ENCODE assay signal across 1 cellular context in genomic region chr14:100755649-100756048, GRCh38.
TF ChIP-seq lines count a peak whose summit lies in the region.

No MANE protein-coding gene starts in this region.

TF ChIP-seq in K562, 482 proteins besides CTCF, POLR2A, EP300 and RAD21 (continued from another document and continues in another):
- no peak for TF ChIP-seq SIN3A (IDR thresholded peaks at IDR 0.05; ENCODE audit: borderline replicate concordance in 2 of 2, control insufficient read depth in 1 of 2, low read depth in 2 of 2, low read length in 2 of 2)
- TF ChIP-seq, protein P1, sequence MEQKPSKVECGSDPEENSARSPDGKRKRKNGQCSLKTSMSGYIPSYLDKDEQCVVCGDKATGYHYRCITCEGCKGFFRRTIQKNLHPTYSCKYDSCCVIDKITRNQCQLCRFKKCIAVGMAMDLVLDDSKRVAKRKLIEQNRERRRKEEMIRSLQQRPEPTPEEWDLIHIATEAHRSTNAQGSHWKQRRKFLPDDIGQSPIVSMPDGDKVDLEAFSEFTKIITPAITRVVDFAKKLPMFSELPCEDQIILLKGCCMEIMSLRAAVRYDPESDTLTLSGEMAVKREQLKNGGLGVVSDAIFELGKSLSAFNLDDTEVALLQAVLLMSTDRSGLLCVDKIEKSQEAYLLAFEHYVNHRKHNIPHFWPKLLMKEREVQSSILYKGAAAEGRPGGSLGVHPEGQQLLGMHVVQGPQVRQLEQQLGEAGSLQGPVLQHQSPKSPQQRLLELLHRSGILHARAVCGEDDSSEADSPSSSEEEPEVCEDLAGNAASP (IDR thresholded peaks at IDR 0.05): no peak
- peak; percentile 81 for TF ChIP-seq ZNF316 (IDR thresholded peaks at IDR 0.05)
- no peak for TF ChIP-seq POLR2B (IDR thresholded peaks at IDR 0.05; ENCODE audit: low read depth, partially characterized antibody)
- no peak for TF ChIP-seq SMC3 (conservative IDR thresholded peaks at IDR 0.05; ENCODE audit: insufficient read depth, low read depth, low read length)
- no peak for TF ChIP-seq DEAF1 (CRISPR knock-in tag; IDR thresholded peaks at IDR 0.05)
- TF ChIP-seq MTA1 (IDR thresholded peaks at IDR 0.05; ENCODE audit: borderline replicate concordance): peak; percentile 59; the same call in 1 of the 2 replicates
- TF ChIP-seq ZBTB2 (IDR thresholded peaks at IDR 0.05): peak; percentile 47; the same call in 1 of the 2 replicates
- no peak for TF ChIP-seq RBM14 (IDR thresholded peaks at IDR 0.05; ENCODE audit: borderline replicate concordance, insufficient read depth, low read depth, low read length)
- TF ChIP-seq LCOR (CRISPR knock-in tag; IDR thresholded peaks at IDR 0.05): no peak
- peak; percentile 30; the same call in 1 of the 2 replicates for TF ChIP-seq ADNP (tag; IDR thresholded peaks at IDR 0.05)
- peak; percentile 58; the same call in 1 of the 2 replicates for TF ChIP-seq MAFF (IDR thresholded peaks at IDR 0.05; ENCODE audit: low read length)
- peak; percentile 87 for TF ChIP-seq JUNB (CRISPR knock-in tag; conservative IDR thresholded peaks at IDR 0.05)
- no peak for TF ChIP-seq PCBP1 (IDR thresholded peaks at IDR 0.05; ENCODE audit: low read depth, low read length, poor library complexity, severe bottlenecking)
- TF ChIP-seq ZNF197 (CRISPR knock-in tag; IDR thresholded peaks at IDR 0.05; ENCODE audit: low read depth): no peak
- TF ChIP-seq, protein P2, sequence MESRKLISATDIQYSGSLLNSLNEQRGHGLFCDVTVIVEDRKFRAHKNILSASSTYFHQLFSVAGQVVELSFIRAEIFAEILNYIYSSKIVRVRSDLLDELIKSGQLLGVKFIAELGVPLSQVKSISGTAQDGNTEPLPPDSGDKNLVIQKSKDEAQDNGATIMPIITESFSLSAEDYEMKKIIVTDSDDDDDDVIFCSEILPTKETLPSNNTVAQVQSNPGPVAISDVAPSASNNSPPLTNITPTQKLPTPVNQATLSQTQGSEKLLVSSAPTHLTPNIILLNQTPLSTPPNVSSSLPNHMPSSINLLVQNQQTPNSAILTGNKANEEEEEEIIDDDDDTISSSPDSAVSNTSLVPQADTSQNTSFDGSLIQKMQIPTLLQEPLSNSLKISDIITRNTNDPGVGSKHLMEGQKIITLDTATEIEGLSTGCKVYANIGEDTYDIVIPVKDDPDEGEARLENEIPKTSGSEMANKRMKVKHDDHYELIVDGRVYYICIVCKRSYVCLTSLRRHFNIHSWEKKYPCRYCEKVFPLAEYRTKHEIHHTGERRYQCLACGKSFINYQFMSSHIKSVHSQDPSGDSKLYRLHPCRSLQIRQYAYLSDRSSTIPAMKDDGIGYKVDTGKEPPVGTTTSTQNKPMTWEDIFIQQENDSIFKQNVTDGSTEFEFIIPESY (CRISPR knock-in tag; IDR thresholded peaks at IDR 0.05): 0 out of 2 replicates have a peak, but pooled peaks have one; percentile 32
- TF ChIP-seq, protein P3, sequence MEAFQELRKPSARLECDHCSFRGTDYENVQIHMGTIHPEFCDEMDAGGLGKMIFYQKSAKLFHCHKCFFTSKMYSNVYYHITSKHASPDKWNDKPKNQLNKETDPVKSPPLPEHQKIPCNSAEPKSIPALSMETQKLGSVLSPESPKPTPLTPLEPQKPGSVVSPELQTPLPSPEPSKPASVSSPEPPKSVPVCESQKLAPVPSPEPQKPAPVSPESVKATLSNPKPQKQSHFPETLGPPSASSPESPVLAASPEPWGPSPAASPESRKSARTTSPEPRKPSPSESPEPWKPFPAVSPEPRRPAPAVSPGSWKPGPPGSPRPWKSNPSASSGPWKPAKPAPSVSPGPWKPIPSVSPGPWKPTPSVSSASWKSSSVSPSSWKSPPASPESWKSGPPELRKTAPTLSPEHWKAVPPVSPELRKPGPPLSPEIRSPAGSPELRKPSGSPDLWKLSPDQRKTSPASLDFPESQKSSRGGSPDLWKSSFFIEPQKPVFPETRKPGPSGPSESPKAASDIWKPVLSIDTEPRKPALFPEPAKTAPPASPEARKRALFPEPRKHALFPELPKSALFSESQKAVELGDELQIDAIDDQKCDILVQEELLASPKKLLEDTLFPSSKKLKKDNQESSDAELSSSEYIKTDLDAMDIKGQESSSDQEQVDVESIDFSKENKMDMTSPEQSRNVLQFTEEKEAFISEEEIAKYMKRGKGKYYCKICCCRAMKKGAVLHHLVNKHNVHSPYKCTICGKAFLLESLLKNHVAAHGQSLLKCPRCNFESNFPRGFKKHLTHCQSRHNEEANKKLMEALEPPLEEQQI (IDR thresholded peaks at IDR 0.05): peak; percentile 78; the same call in 1 of the 2 replicates
- no peak for TF ChIP-seq ETS2 (tag; IDR thresholded peaks at IDR 0.05; ENCODE audit: borderline replicate concordance, poor library complexity, severe bottlenecking)
- TF ChIP-seq CBX8 (IDR thresholded peaks at IDR 0.05; ENCODE audit: borderline replicate concordance, extremely low read depth, low read depth, low read length, poor library complexity, severe bottlenecking): no peak
- TF ChIP-seq ZBTB17 (CRISPR knock-in tag; IDR thresholded peaks at IDR 0.05): no peak
- no peak for TF ChIP-seq TEAD2 (tag; IDR thresholded peaks at IDR 0.05)
- no peak for TF ChIP-seq KAT2B (IDR thresholded peaks at IDR 0.05; ENCODE audit: low read depth, low read length)
- no peak for TF ChIP-seq ZNF551 (CRISPR knock-in tag; IDR thresholded peaks at IDR 0.05)
- TF ChIP-seq IRF2 (CRISPR knock-in tag; IDR thresholded peaks at IDR 0.05): no peak
- TF ChIP-seq HDAC8 (tag; IDR thresholded peaks at IDR 0.05): no peak
- no peak for TF ChIP-seq CHD1 (IDR thresholded peaks at IDR 0.05; ENCODE audit: low read length)
- no peak for TF ChIP-seq GATAD2A (IDR thresholded peaks at IDR 0.05)
- TF ChIP-seq MBD2 (IDR thresholded peaks at IDR 0.05; ENCODE audit: borderline replicate concordance, low read depth): no peak
- TF ChIP-seq CEBPG (CRISPR knock-in tag; IDR thresholded peaks at IDR 0.05): no peak
- TF ChIP-seq CEBPG (tag; conservative IDR thresholded peaks at IDR 0.05 in 1 of 2, IDR thresholded peaks at IDR 0.05 in 1 of 2): no peak
- TF ChIP-seq CREB1 (IDR thresholded peaks at IDR 0.05): no peak
- no peak for TF ChIP-seq CREB1 (CRISPR knock-in tag; IDR thresholded peaks at IDR 0.05)
- TF ChIP-seq, protein P4, sequence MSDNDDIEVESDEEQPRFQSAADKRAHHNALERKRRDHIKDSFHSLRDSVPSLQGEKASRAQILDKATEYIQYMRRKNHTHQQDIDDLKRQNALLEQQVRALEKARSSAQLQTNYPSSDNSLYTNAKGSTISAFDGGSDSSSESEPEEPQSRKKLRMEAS (CRISPR knock-in tag; IDR thresholded peaks at IDR 0.05): no peak
- no peak for TF ChIP-seq MIER1 (IDR thresholded peaks at IDR 0.05; ENCODE audit: low read depth)
- TF ChIP-seq, protein P5, sequence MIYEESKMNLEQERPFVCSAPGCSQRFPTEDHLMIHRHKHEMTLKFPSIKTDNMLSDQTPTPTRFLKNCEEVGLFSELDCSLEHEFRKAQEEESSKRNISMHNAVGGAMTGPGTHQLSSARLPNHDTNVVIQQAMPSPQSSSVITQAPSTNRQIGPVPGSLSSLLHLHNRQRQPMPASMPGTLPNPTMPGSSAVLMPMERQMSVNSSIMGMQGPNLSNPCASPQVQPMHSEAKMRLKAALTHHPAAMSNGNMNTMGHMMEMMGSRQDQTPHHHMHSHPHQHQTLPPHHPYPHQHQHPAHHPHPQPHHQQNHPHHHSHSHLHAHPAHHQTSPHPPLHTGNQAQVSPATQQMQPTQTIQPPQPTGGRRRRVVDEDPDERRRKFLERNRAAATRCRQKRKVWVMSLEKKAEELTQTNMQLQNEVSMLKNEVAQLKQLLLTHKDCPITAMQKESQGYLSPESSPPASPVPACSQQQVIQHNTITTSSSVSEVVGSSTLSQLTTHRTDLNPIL (CRISPR knock-in tag; IDR thresholded peaks at IDR 0.05): no peak
- no peak for TF ChIP-seq SUPT5H (IDR thresholded peaks at IDR 0.05)
- no peak for TF ChIP-seq TEAD1 (CRISPR knock-in tag; IDR thresholded peaks at IDR 0.05)
- no peak for TF ChIP-seq CBFB (CRISPR knock-in tag; IDR thresholded peaks at IDR 0.05)
- TF ChIP-seq PTBP1 (IDR thresholded peaks at IDR 0.05; ENCODE audit: low read depth, low read length): no peak
- no peak for TF ChIP-seq ZHX1 (conservative IDR thresholded peaks at IDR 0.05; ENCODE audit: low read length)
- TF ChIP-seq NBN (IDR thresholded peaks at IDR 0.05; ENCODE audit: low read depth): peak; percentile 73
- no peak for TF ChIP-seq STAG1 (CRISPR knock-in tag; IDR thresholded peaks at IDR 0.05; ENCODE audit: borderline replicate concordance)
- no peak for TF ChIP-seq POLR2AphosphoS5 (IDR thresholded peaks at IDR 0.05; ENCODE audit: control insufficient read depth, insufficient read depth, low read depth, low read length)
- no peak for TF ChIP-seq TOE1 (IDR thresholded peaks at IDR 0.05; ENCODE audit: borderline replicate concordance)
- TF ChIP-seq TOE1 (CRISPR knock-in tag; IDR thresholded peaks at IDR 0.05; ENCODE audit: borderline replicate concordance, low read depth): no peak
- TF ChIP-seq ZNF79 (CRISPR knock-in tag; IDR thresholded peaks at IDR 0.05; ENCODE audit: low read depth): no peak
- TF ChIP-seq ZBTB1 (CRISPR knock-in tag; IDR thresholded peaks at IDR 0.05; ENCODE audit: borderline replicate concordance, low read depth): no peak
- no peak for TF ChIP-seq NFRKB (IDR thresholded peaks at IDR 0.05; ENCODE audit: low read depth)
- TF ChIP-seq, protein P6, sequence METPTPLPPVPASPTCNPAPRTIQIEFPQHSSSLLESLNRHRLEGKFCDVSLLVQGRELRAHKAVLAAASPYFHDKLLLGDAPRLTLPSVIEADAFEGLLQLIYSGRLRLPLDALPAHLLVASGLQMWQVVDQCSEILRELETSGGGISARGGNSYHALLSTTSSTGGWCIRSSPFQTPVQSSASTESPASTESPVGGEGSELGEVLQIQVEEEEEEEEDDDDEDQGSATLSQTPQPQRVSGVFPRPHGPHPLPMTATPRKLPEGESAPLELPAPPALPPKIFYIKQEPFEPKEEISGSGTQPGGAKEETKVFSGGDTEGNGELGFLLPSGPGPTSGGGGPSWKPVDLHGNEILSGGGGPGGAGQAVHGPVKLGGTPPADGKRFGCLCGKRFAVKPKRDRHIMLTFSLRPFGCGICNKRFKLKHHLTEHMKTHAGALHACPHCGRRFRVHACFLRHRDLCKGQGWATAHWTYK (CRISPR knock-in tag; IDR thresholded peaks at IDR 0.05): no peak
- TF ChIP-seq ARHGAP35 (IDR thresholded peaks at IDR 0.05; ENCODE audit: partially characterized antibody): peak; percentile 75
- TF ChIP-seq ZNF644 (tag; IDR thresholded peaks at IDR 0.05; ENCODE audit: low read depth): 0 out of 2 replicates have a peak, but pooled peaks have one; percentile 31
- no peak for TF ChIP-seq HIVEP1 (CRISPR knock-in tag; IDR thresholded peaks at IDR 0.05)
- TF ChIP-seq PML (IDR thresholded peaks at IDR 0.05; ENCODE audit: low read length): no peak; the same call in 1 of the 2 replicates
- no peak for TF ChIP-seq TCF7L2 (IDR thresholded peaks at IDR 0.05; ENCODE audit: low read depth, low read length)
- TF ChIP-seq ZNF57 (CRISPR knock-in tag; IDR thresholded peaks at IDR 0.05): no peak
- TF ChIP-seq ZNF717 (CRISPR knock-in tag; IDR thresholded peaks at IDR 0.05): no peak
- no peak for TF ChIP-seq ZNF354B (CRISPR knock-in tag; IDR thresholded peaks at IDR 0.05)
- TF ChIP-seq, protein P7, sequence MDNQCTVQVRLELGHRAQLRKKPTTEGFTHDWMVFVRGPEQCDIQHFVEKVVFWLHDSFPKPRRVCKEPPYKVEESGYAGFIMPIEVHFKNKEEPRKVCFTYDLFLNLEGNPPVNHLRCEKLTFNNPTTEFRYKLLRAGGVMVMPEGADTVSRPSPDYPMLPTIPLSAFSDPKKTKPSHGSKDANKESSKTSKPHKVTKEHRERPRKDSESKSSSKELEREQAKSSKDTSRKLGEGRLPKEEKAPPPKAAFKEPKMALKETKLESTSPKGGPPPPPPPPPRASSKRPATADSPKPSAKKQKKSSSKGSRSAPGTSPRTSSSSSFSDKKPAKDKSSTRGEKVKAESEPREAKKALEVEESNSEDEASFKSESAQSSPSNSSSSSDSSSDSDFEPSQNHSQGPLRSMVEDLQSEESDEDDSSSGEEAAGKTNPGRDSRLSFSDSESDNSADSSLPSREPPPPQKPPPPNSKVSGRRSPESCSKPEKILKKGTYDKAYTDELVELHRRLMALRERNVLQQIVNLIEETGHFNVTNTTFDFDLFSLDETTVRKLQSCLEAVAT (IDR thresholded peaks at IDR 0.05): peak in 1 of 2 experiments; percentile 48; a peak in 1 of 4 replicates
- TF ChIP-seq ETV5 (CRISPR knock-in tag; IDR thresholded peaks at IDR 0.05; ENCODE audit: low read depth): no peak
